11 cellular contexts compared by ENCODE assay signal in the genomic region with DNA sequence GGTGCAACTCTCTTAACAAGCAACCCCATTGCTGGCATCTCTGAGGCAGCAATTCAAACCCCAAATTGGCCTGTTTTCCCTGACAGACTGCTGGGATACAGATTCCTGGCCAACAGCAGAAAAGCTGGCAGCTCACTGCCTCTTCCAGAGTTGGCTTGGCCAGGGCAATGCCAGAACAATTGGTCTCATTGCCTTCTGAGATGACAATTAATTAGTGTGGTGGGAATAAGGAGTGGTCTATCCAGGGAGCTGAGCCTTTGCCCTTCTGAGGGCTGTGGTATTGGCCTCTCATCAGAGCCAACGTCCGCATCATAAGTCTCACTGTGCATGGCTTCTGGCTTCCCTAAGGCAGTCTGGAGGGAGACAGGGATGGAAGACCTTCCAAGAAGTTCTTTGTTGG.
DNase-seq lines count a peak whose midpoint lies in the region; ATAC-seq and TF ChIP-seq lines count a peak whose summit lies in the region.
"Had no signal": no experiment of that assay in that cellular context is flagged by ENCODE, and none has a peak within 500 bp of the region (broad histone marks: within the 10 kb centered on the region; RNA-seq: fewer than 3 reads in every experiment).

No MANE protein-coding gene starts in this region.

- CTCF ChIA-PET in T-cell (lab: Charles Lee): no interaction called here

- intact Hi-C loops in head of caudate nucleus (cut with DNase I): loop anchor here (10.0 kb wide), 1 partner anchor 186 kb away; a partner anchor contains a TSS

- H3K4me1 Mint-ChIP-seq in progenitor cell of endocrine pancreas (ENCODE audit: low read depth) (peaks cover 19% of the 10 kb centered on the region), T-cell (peaks cover 27 to 36% (median 29%) of the 10 kb centered on the region in 3 donors)

- H3K27ac ChIP-seq in adipose tissue (ENCODE audit: low read depth, low read length): peak overlapping the region; percentile 55

- H3K27ac Mint-ChIP-seq in progenitor cell of endocrine pancreas: peak overlapping the region; percentile 9
- H3K27ac Mint-ChIP-seq in T-cell: no peak overlapping the region

- POLR2A ChIA-PET in T-cell (lab: Charles Lee): interaction anchor here in 1 of 2 donors (0.7 kb wide), 1 partner anchor 21 kb away, joined by 4 read pairs; no protein-coding TSS in a partner anchor

- H3K27me3 Mint-ChIP-seq in progenitor cell of endocrine pancreas (no peaks in the 10 kb centered on the region), T-cell (no peaks in the 10 kb centered on the region)

- H3K9me3 Mint-ChIP-seq in progenitor cell of endocrine pancreas (ENCODE audit: low read depth): no peaks in the 10 kb centered on the region
- H3K9me3 Mint-ChIP-seq in T-cell: no peaks in the 10 kb centered on the region

- TF ChIP-seq CTCF in AG10803 (conservative IDR thresholded peaks at IDR 0.05; ENCODE audit: low read length): no peak
- no peak for TF ChIP-seq CTCF in progenitor cell of endocrine pancreas (IDR thresholded peaks at IDR 0.05; ENCODE audit: unreplicated experiment)

- WGBS in adipose tissue, 3 donors: 62 to 69% (median 64%) methylated on average over 2 of the region's 2 CpGs

- DNase-seq in AG10803 (ENCODE audit: low read depth): peak; percentile 36
- peak in 36 of 42 donors; percentile 15 to 87 (median 57) for DNase-seq in head of caudate nucleus
- DNase-seq in progenitor cell of endocrine pancreas (ENCODE audit: low spot score, unreplicated experiment): no peak
- no peak for DNase-seq in SKM-1 treated with dmso at 0.1 percent for 144 hours (lab: John Stamatoyannopoulos, UW; ENCODE audit: unreplicated experiment)
- no peak for DNase-seq in activated T-cell treated with anti-CD3 and anti-CD28 coated beads, Interleukin-2, amount 50 U/mL, for 1 hour
- DNase-seq in T-cell: no peak
- DNase-seq: activated CD4-positive, alpha-beta T cell treated with anti-CD3 and anti-CD28 coated beads, Interleukin-2, amount 50 U/mL, for 1 hour; NCI-H345; SHP77 had no signal

- ATAC-seq in T-cell (replicated peaks in 1 of 4) (no peak), GM21526 (IDR thresholded peaks at IDR 0.05; ENCODE audit: low FRiP score, unreplicated experiment) (no peak)

- H3K4me3 Mint-ChIP-seq in progenitor cell of endocrine pancreas (ENCODE audit: low read depth): no peak overlapping the region
- H3K4me3 Mint-ChIP-seq in T-cell: no peak overlapping the region

- H3K36me3 Mint-ChIP-seq in progenitor cell of endocrine pancreas (ENCODE audit: insufficient read depth) (peaks cover 2% of the 10 kb centered on the region), T-cell (peaks cover 3% of the 10 kb centered on the region)

- H3K4me3 ChIP-seq in AG10803 (ENCODE audit: low read length): no peak overlapping the region

Comparison
In these comparisons a context has a peak if more than half of its experiments do, and no peak if none do; other contexts are left out.
1. DNase-seq: peak in AG10803 (single experiment) and head of caudate nucleus (36 of 42); none in progenitor cell of endocrine pancreas (single experiment), SKM-1 treated with dmso at 0.1 percent for 144 hours (single experiment), activated T-cell treated with anti-CD3 and anti-CD28 coated beads, Interleukin-2, amount 50 U/mL, for 1 hour (single experiment) and T-cell (0 of 34).